ENCODE assay signal across 1 cellular context in the genomic region with DNA sequence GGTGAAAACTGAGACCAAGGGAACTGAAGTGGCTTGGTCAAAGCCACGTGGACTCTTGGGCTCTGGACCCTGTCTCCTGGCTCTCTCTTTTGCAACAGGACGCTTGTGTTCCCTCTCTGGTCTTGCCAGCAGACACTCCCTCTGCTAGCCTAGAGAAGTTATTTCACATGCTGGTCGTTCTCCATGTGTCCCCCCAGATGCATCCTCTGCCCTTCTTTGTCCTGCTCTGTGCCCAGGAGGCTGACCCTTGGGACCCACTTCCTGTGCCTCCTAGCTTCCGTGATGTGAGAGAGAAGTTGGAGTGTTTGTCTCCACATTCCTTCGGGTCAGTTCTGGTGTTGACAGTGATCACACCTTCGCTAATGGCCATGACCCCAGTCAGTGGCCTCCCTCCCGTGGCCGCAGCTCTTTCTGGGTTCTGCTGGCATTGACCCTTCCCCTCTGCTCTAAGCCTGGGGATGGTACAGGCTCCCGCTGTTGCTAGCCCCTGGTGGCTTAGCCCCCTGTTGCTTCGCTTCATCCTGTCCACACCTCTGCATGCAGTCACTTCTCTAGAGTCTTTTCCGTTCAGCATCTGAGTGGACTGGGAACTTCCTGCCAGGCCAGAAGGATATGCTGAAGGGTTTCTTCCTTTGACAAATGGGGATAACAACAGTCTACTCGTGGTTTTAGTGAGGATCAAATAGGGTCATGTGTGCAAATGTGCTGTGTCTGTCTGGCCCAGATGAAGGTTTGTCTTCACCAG.
TF ChIP-seq lines count a peak whose summit lies in the region.

No MANE protein-coding gene starts in this region.

TF ChIP-seq in HepG2, 621 proteins besides CTCF, POLR2A, EP300 and RAD21 (continued from another document and continues in another):
- TF ChIP-seq, protein P1, sequence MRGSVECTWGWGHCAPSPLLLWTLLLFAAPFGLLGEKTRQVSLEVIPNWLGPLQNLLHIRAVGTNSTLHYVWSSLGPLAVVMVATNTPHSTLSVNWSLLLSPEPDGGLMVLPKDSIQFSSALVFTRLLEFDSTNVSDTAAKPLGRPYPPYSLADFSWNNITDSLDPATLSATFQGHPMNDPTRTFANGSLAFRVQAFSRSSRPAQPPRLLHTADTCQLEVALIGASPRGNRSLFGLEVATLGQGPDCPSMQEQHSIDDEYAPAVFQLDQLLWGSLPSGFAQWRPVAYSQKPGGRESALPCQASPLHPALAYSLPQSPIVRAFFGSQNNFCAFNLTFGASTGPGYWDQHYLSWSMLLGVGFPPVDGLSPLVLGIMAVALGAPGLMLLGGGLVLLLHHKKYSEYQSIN (CRISPR knock-in tag; IDR thresholded peaks at IDR 0.05; ENCODE audit: borderline replicate concordance): no peak
- TF ChIP-seq FOXJ3 (CRISPR knock-in tag; IDR thresholded peaks at IDR 0.05; ENCODE audit: borderline replicate concordance) (no peak), ZNF629 (CRISPR knock-in tag; conservative IDR thresholded peaks at IDR 0.05) (peak; percentile 45), TCF12 (IDR thresholded peaks at IDR 0.05) (no peak), TCF12 (CRISPR knock-in tag; IDR thresholded peaks at IDR 0.05) (no peak), ZEB1 (IDR thresholded peaks at IDR 0.05; ENCODE audit: insufficient replicate concordance, low read depth) (no peak), RBM39 (IDR thresholded peaks at IDR 0.05; ENCODE audit: low read depth, low read length, poor library complexity, severe bottlenecking) (no peak), MXD4 (CRISPR knock-in tag; IDR thresholded peaks at IDR 0.05) (no peak), ERF (CRISPR knock-in tag; IDR thresholded peaks at IDR 0.05) (no peak), NCOR1 (IDR thresholded peaks at IDR 0.05; ENCODE audit: borderline replicate concordance, low read length) (no peak), PRMT3 (CRISPR knock-in tag; IDR thresholded peaks at IDR 0.05; ENCODE audit: borderline replicate concordance, low read depth) (no peak), ZNF709 (CRISPR knock-in tag; IDR thresholded peaks at IDR 0.05) (no peak), SSRP1 (CRISPR knock-in tag; IDR thresholded peaks at IDR 0.05) (no peak), POLR2G (IDR thresholded peaks at IDR 0.05; ENCODE audit: low read depth, low read length) (no peak), ZNF562 (CRISPR knock-in tag; IDR thresholded peaks at IDR 0.05; ENCODE audit: borderline replicate concordance) (no peak), NFKB2 (CRISPR knock-in tag; IDR thresholded peaks at IDR 0.05; ENCODE audit: borderline replicate concordance) (no peak), JUND (CRISPR knock-in tag; IDR thresholded peaks at IDR 0.05) (no peak; the same call in 1 of the 2 replicates), PCBP2 (optimal IDR thresholded peaks at IDR 0.05; ENCODE audit: low read depth, low read length, poor library complexity, severe bottlenecking) (no peak), CENPT (CRISPR knock-in tag; IDR thresholded peaks at IDR 0.05; ENCODE audit: low read depth) (no peak), ZFP82 (CRISPR knock-in tag; IDR thresholded peaks at IDR 0.05; ENCODE audit: borderline replicate concordance) (peak; percentile 86; the same call in 1 of the 2 replicates), KLF12 (CRISPR knock-in tag; IDR thresholded peaks at IDR 0.05; ENCODE audit: borderline replicate concordance) (no peak), TCF7L2 (IDR thresholded peaks at IDR 0.05; ENCODE audit: low read depth, low read length) (no peak), HOXA3 (CRISPR knock-in tag; IDR thresholded peaks at IDR 0.05) (no peak), TCF7 (IDR thresholded peaks at IDR 0.05; ENCODE audit: low read depth) (peak; percentile 15; the same call in 1 of the 2 replicates), REXO4 (CRISPR knock-in tag; IDR thresholded peaks at IDR 0.05; ENCODE audit: borderline replicate concordance) (no peak), ATF7-NPFF (CRISPR knock-in tag; IDR thresholded peaks at IDR 0.05; ENCODE audit: low read depth) (no peak)
- TF ChIP-seq, protein P2, sequence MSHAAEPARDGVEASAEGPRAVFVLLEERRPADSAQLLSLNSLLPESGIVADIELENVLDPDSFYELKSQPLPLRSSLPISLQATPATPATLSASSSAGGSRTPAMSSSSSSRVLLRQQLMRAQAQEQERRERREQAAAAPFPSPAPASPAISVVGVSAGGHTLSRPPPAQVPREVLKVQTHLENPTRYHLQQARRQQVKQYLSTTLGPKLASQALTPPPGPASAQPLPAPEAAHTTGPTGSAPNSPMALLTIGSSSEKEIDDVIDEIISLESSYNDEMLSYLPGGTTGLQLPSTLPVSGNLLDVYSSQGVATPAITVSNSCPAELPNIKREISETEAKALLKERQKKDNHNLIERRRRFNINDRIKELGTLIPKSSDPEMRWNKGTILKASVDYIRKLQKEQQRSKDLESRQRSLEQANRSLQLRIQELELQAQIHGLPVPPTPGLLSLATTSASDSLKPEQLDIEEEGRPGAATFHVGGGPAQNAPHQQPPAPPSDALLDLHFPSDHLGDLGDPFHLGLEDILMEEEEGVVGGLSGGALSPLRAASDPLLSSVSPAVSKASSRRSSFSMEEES (CRISPR knock-in tag; IDR thresholded peaks at IDR 0.05): peak; percentile 26; the same call in 1 of the 2 replicates
- TF ChIP-seq, protein P3, sequence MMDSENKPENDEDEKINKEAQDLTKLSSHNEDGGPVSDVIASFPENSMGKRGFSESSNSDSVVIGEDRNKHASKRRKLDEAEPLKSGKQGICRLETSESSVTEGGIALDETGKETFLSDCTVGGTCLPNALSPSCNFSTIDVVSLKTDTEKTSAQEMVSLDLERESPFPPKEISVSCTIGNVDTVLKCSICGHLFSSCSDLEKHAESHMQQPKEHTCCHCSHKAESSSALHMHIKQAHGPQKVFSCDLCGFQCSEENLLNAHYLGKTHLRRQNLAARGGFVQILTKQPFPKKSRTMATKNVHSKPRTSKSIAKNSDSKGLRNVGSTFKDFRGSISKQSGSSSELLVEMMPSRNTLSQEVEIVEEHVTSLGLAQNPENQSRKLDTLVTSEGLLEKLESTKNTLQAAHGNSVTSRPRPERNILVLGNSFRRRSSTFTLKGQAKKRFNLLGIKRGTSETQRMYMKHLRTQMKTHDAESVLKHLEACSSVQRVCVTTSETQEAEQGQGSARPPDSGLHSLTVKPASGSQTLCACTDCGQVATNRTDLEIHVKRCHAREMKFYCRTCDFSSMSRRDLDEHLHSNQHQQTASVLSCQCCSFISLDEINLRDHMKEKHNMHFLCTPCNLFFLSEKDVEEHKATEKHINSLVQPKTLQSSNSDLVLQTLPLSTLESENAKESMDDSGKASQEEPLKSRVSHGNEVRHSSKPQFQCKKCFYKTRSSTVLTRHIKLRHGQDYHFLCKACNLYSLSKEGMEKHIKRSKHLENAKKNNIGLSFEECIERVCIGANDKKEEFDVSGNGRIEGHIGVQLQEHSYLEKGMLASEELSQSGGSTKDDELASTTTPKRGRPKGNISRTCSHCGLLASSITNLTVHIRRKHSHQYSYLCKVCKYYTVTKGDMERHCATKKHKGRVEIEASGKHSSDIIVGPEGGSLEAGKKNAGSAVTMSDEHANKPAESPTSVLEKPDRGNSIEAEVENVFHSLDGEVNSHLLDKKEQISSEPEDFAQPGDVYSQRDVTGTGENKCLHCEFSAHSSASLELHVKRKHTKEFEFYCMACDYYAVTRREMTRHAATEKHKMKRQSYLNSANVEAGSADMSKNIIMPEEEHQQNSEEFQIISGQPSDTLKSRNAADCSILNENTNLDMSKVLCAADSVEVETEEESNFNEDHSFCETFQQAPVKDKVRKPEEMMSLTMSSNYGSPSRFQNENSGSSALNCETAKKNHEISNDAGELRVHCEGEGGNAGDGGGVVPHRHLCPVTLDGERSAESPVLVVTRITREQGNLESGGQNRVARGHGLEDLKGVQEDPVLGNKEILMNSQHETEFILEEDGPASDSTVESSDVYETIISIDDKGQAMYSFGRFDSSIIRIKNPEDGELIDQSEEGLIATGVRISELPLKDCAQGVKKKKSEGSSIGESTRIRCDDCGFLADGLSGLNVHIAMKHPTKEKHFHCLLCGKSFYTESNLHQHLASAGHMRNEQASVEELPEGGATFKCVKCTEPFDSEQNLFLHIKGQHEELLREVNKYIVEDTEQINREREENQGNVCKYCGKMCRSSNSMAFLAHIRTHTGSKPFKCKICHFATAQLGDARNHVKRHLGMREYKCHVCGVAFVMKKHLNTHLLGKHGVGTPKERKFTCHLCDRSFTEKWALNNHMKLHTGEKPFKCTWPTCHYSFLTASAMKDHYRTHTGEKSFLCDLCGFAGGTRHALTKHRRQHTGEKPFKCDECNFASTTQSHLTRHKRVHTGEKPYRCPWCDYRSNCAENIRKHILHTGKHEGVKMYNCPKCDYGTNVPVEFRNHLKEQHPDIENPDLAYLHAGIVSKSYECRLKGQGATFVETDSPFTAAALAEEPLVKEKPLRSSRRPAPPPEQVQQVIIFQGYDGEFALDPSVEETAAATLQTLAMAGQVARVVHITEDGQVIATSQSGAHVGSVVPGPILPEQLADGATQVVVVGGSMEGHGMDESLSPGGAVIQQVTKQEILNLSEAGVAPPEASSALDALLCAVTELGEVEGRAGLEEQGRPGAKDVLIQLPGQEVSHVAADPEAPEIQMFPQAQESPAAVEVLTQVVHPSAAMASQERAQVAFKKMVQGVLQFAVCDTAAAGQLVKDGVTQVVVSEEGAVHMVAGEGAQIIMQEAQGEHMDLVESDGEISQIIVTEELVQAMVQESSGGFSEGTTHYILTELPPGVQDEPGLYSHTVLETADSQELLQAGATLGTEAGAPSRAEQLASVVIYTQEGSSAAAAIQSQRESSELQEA (CRISPR knock-in tag; IDR thresholded peaks at IDR 0.05; ENCODE audit: not compliant biosample characterization): peak; percentile 63
- TF ChIP-seq, protein P4, sequence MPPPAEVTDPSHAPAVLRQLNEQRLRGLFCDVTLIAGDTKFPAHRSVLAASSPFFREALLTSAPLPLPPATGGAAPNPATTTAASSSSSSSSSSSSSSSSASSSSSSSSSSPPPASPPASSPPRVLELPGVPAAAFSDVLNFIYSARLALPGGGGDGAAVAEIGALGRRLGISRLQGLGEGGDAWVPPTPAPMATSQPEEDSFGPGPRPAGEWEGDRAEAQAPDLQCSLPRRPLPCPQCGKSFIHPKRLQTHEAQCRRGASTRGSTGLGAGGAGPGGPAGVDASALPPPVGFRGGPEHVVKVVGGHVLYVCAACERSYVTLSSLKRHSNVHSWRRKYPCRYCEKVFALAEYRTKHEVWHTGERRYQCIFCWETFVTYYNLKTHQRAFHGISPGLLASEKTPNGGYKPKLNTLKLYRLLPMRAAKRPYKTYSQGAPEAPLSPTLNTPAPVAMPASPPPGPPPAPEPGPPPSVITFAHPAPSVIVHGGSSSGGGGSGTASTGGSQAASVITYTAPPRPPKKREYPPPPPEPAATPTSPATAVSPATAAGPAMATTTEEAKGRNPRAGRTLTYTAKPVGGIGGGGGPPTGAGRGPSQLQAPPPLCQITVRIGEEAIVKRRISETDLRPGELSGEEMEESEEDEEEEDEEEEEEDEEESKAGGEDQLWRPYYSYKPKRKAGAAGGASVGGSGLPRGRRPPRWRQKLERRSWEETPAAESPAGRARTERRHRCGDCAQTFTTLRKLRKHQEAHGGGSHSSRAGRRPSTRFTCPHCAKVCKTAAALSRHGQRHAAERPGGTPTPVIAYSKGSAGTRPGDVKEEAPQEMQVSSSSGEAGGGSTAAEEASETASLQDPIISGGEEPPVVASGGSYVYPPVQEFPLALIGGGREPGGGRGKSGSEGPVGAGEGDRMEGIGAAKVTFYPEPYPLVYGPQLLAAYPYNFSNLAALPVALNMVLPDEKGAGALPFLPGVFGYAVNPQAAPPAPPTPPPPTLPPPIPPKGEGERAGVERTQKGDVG (CRISPR knock-in tag; IDR thresholded peaks at IDR 0.05; ENCODE audit: borderline replicate concordance): no peak
- TF ChIP-seq, protein P5, sequence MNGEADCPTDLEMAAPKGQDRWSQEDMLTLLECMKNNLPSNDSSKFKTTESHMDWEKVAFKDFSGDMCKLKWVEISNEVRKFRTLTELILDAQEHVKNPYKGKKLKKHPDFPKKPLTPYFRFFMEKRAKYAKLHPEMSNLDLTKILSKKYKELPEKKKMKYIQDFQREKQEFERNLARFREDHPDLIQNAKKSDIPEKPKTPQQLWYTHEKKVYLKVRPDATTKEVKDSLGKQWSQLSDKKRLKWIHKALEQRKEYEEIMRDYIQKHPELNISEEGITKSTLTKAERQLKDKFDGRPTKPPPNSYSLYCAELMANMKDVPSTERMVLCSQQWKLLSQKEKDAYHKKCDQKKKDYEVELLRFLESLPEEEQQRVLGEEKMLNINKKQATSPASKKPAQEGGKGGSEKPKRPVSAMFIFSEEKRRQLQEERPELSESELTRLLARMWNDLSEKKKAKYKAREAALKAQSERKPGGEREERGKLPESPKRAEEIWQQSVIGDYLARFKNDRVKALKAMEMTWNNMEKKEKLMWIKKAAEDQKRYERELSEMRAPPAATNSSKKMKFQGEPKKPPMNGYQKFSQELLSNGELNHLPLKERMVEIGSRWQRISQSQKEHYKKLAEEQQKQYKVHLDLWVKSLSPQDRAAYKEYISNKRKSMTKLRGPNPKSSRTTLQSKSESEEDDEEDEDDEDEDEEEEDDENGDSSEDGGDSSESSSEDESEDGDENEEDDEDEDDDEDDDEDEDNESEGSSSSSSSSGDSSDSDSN (CRISPR knock-in tag; IDR thresholded peaks at IDR 0.05): 0 out of 2 replicates have a peak, but pooled peaks have one; percentile 20
- TF ChIP-seq, protein P6, sequence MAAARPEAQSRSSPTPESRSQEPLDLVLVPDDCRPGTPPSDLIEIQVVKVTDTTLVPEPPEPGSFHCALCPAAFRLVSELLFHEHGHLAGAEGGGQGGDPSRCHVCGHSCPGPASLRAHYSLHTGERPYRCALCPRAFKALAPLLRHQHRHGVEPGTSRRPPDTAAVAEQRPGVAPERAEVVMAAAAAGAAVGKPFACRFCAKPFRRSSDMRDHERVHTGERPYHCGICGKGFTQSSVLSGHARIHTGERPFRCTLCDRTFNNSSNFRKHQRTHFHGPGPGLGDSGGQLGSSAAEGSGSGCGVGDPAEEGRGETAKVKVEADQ (CRISPR knock-in tag; IDR thresholded peaks at IDR 0.05; ENCODE audit: borderline replicate concordance): no peak
- TF ChIP-seq, protein P7, sequence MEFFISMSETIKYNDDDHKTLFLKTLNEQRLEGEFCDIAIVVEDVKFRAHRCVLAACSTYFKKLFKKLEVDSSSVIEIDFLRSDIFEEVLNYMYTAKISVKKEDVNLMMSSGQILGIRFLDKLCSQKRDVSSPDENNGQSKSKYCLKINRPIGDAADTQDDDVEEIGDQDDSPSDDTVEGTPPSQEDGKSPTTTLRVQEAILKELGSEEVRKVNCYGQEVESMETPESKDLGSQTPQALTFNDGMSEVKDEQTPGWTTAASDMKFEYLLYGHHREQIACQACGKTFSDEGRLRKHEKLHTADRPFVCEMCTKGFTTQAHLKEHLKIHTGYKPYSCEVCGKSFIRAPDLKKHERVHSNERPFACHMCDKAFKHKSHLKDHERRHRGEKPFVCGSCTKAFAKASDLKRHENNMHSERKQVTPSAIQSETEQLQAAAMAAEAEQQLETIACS (CRISPR knock-in tag; IDR thresholded peaks at IDR 0.05): no peak
- TF ChIP-seq, protein P8, sequence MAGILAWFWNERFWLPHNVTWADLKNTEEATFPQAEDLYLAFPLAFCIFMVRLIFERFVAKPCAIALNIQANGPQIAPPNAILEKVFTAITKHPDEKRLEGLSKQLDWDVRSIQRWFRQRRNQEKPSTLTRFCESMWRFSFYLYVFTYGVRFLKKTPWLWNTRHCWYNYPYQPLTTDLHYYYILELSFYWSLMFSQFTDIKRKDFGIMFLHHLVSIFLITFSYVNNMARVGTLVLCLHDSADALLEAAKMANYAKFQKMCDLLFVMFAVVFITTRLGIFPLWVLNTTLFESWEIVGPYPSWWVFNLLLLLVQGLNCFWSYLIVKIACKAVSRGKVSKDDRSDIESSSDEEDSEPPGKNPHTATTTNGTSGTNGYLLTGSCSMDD (CRISPR knock-in tag; IDR thresholded peaks at IDR 0.05): no peak
